In genomic region chr17:35892091-35892637, GRCh38 we compare ENCODE assay signal across 12 cellular contexts. TPM values are rescaled to one million over a fixed set of nuclear protein-coding genes. Genes with fewer than 3 reads are reported as not detected.
A peak's percentile ranks its signal among the peaks of the same experiment; 100 is the strongest.
DNase-seq lines count a peak whose midpoint lies in the region; ATAC-seq, FAIRE-seq and TF ChIP-seq lines count a peak whose summit lies in the region.
"Had no signal": no experiment of that assay in that cellular context is flagged by ENCODE, and none has a peak within 500 bp of the region (broad histone marks: within the 10 kb centered on the region; RNA-seq: fewer than 3 reads in every experiment).

No MANE protein-coding gene starts in this region.

- H3K36me3 Mint-ChIP-seq in activated naive CD8-positive, alpha-beta T cell treated with anti-CD3 and anti-CD28 coated beads, Interleukin-2, amount 10 ng/mL, durations not matched to agents 7 days and 5 days, result peaks cover 4% of the 10 kb centered on the region
- H3K36me3 Mint-ChIP-seq in osteocyte (ENCODE audit: unreplicated experiment), result no peaks in the 10 kb centered on the region

- H3K27ac Mint-ChIP-seq in activated naive CD8-positive, alpha-beta T cell treated with anti-CD3 and anti-CD28 coated beads, Interleukin-2, amount 10 ng/mL, durations not matched to agents 7 days and 5 days, result peak overlapping the region; percentile 88
- peak overlapping the region; percentile 44 for H3K27ac Mint-ChIP-seq in osteocyte (ENCODE audit: unreplicated experiment)

- FAIRE-seq in RCC 7860 (lab: Jason Lieb, UNC), result no peak

- POLR2A ChIA-PET in activated naive CD8-positive, alpha-beta T cell treated with anti-CD3 and anti-CD28 coated beads, Interleukin-2, amount 10 ng/mL, durations not matched to agents 7 days and 5 days (lab: Charles Lee), result interaction anchor here (0.8 to 5.8 kb wide), 10 partner anchors 8 to 83 kb away, joined by 3 to 82 read pairs (median 8); partner anchors contain the start of genes CCL5, RDM1 and TAF15

- ATAC-seq in activated naive CD8-positive, alpha-beta T cell treated with anti-CD3 and anti-CD28 coated beads, Interleukin-2, amount 10 ng/mL, durations not matched to agents 7 days and 5 days (ENCODE audit: low read depth), result peak; percentile 27
- ATAC-seq in HG03139 (IDR thresholded peaks at IDR 0.05; ENCODE audit: unreplicated experiment), result no peak

- peak overlapping the region; percentile 64 for H3K4me3 Mint-ChIP-seq in activated naive CD8-positive, alpha-beta T cell treated with anti-CD3 and anti-CD28 coated beads, Interleukin-2, amount 10 ng/mL, durations not matched to agents 7 days and 5 days
- no peak overlapping the region for H3K4me3 Mint-ChIP-seq in osteocyte (ENCODE audit: unreplicated experiment)

- no peaks in the 10 kb centered on the region for H3K27me3 Mint-ChIP-seq in activated naive CD8-positive, alpha-beta T cell treated with anti-CD3 and anti-CD28 coated beads, Interleukin-2, amount 10 ng/mL, durations not matched to agents 7 days and 5 days
- no peaks in the 10 kb centered on the region for H3K27me3 Mint-ChIP-seq in osteocyte (ENCODE audit: unreplicated experiment)

- DNase-seq in EL (peak; percentile 45), RCC 7860 (ENCODE audit: low spot score) (peak; percentile 23), osteocyte (ENCODE audit: extremely low spot score, unreplicated experiment) (no peak), inferior parietal cortex (ENCODE audit: extremely low spot score) (no peak), OCI-M1 (lab: John Stamatoyannopoulos, UW) (no peak), cerebellum (ENCODE audit: low spot score) (no peak)
- DNase-seq in activated naive CD8-positive, alpha-beta T cell treated with anti-CD3 and anti-CD28 coated beads, Interleukin-2, amount 10 ng/mL, durations not matched to agents 7 days and 5 days, result no peak
- DNase-seq: NCI-H2029 treated with DMSO at 0.1 percent for 48 hours had no signal

- TF ChIP-seq CTCF in osteocyte (IDR thresholded peaks at IDR 0.05), result no peak

- no peaks in the 10 kb centered on the region for H3K9me3 Mint-ChIP-seq in activated naive CD8-positive, alpha-beta T cell treated with anti-CD3 and anti-CD28 coated beads, Interleukin-2, amount 10 ng/mL, durations not matched to agents 7 days and 5 days
- H3K9me3 Mint-ChIP-seq in osteocyte (ENCODE audit: unreplicated experiment), result no peaks in the 10 kb centered on the region

- peaks cover 68% of the 10 kb centered on the region for H3K4me1 Mint-ChIP-seq in activated naive CD8-positive, alpha-beta T cell treated with anti-CD3 and anti-CD28 coated beads, Interleukin-2, amount 10 ng/mL, durations not matched to agents 7 days and 5 days
- H3K4me1 Mint-ChIP-seq in osteocyte (ENCODE audit: unreplicated experiment), result peaks cover 25% of the 10 kb centered on the region

RNA-seq across cellular contexts. Expression of gene CCL5, which starts 12.0 kb away (rescaled TPM):
- 100 to 1,000 TPM; 782 to 938 TPM for total RNA-seq in activated naive CD8-positive, alpha-beta T cell treated with anti-CD3 and anti-CD28 coated beads, Interleukin-2, amount 10 ng/mL, durations not matched to agents 7 days and 5 days
- total RNA-seq in osteocyte (not detected in 2 replicates), cerebellum (0.45 TPM)
- total RNA-seq: cardiac muscle cell, kidney epithelial cell had no signal

RNA-seq across cellular contexts. Expression of gene HEATR9, which starts 23.5 kb away (rescaled TPM):
- 1 to 10 TPM; 6.3 to 6.7 TPM for total RNA-seq in activated naive CD8-positive, alpha-beta T cell treated with anti-CD3 and anti-CD28 coated beads, Interleukin-2, amount 10 ng/mL, durations not matched to agents 7 days and 5 days
- total RNA-seq in osteocyte, result not detected in 2 replicates
- not detected for total RNA-seq in cerebellum
- total RNA-seq: cardiac muscle cell, kidney epithelial cell had no signal

RNA-seq across cellular contexts. Expression of gene RDM1, which starts 38.4 kb away (rescaled TPM):
- total RNA-seq in activated naive CD8-positive, alpha-beta T cell treated with anti-CD3 and anti-CD28 coated beads, Interleukin-2, amount 10 ng/mL, durations not matched to agents 7 days and 5 days, result 10 to 100 TPM; 17.3 to 25.0 TPM
- total RNA-seq in osteocyte (0.35 TPM in 1 of 2 replicates, not detected in the other), cerebellum (2.4 TPM)
- total RNA-seq: kidney epithelial cell had no signal

RNA-seq across cellular contexts. Expression of gene LYZL6, which starts 51.3 kb away (rescaled TPM):
- total RNA-seq in activated naive CD8-positive, alpha-beta T cell treated with anti-CD3 and anti-CD28 coated beads, Interleukin-2, amount 10 ng/mL, durations not matched to agents 7 days and 5 days, result not detected
- total RNA-seq in osteocyte (not detected in 2 replicates), cerebellum (not detected)
- total RNA-seq: cardiac muscle cell; kidney epithelial cell; T-helper 1 cell treated with Interleukin-12 subunit alpha and Interleukin-12 subunit beta and Interleukin-4 antibody, amounts not matched to agents 30 ng/mL and 1 ng/mL, for 36 hours had no signal

Comparison
In these comparisons a context has a peak if more than half of its experiments do, and no peak if none do; other contexts are left out.
1. DNase-seq: peak in EL (single experiment) and RCC 7860 (single experiment); none in activated naive CD8-positive, alpha-beta T cell treated with anti-CD3 and anti-CD28 coated beads, Interleukin-2, amount 10 ng/mL, durations not matched to agents 7 days and 5 days (single experiment), osteocyte (single experiment), inferior parietal cortex (single experiment), OCI-M1 (single experiment) and cerebellum (single experiment).
2. RNA of gene CCL5, which starts 12.0 kb away (total RNA-seq): 782 to 938 TPM in activated naive CD8-positive, alpha-beta T cell treated with anti-CD3 and anti-CD28 coated beads, Interleukin-2, amount 10 ng/mL, durations not matched to agents 7 days and 5 days; 0.45 TPM in cerebellum (single experiment) and not detected in osteocyte; every median in the first group is over 100 times any median in the second.